Comparison of ENCODE assay signal across 20 cellular contexts in genomic region chr2:156619021-156619539, GRCh38.
"Had no signal": no experiment of that assay in that cellular context is flagged by ENCODE, and none has a peak within 500 bp of the region (broad histone marks: within the 10 kb centered on the region; RNA-seq: fewer than 3 reads in every experiment).

No MANE protein-coding gene starts in this region.

- H3K9me3 ChIP-seq: lower lobe of right lung had no signal

- H3K36me3 ChIP-seq: lower lobe of right lung, transverse colon had no signal

- H3K4me1 ChIP-seq: lower lobe of right lung, transverse colon had no signal

- DNase-seq: activated CD4-positive, alpha-beta memory T cell treated with anti-CD3 and anti-CD28 coated beads, Interleukin-2, amount 10 ng/mL, durations not matched to agents 7 days and 5 days; activated CD4-positive, alpha-beta T cell treated with anti-CD3 and anti-CD28 coated beads, Interleukin-2, amount 10 ng/mL, durations not matched to agents 24 days and 14 days; activated effector memory CD4-positive, alpha-beta T cell treated with anti-CD3 and anti-CD28 coated beads, Interleukin-2, amount 50 U/mL, for 16 hours; activated naive CD4-positive, alpha-beta T cell treated with anti-CD3 and anti-CD28 coated beads, Interleukin-2, amount 10 ng/mL, durations not matched to agents 7 days and 5 days; activated naive CD8-positive, alpha-beta T cell treated with anti-CD3 and anti-CD28 coated beads, Interleukin-2, amount 50 U/mL, for 24 hours; activated T-cell treated with anti-CD3 and anti-CD28 coated beads, Interleukin-2, amount 50 U/mL, for 72 hours; cerebellar nuclear complex; foreskin fibroblast; kidney; lower lobe of right lung; naive B cell; occipital lobe; stimulated activated CD4-positive, alpha-beta T cell treated with anti-CD3 and anti-CD28 coated beads, Interleukin-2, amount 100 ng/mL, for 48 hours; stimulated activated CD8-positive, alpha-beta memory T cell treated with anti-CD3 and anti-CD28 coated beads, Interleukin-4, amount 100 ng/mL, for 48 hours; stimulated activated naive B cell treated with anti-CD40 and anti-IgM and Interleukin-4, amounts not matched to agents 10 μg/mL and 1 μg/mL and 100 μg/mL, for 72 hours; T1000; transverse colon had no signal

- H3K4me3 ChIP-seq: coronary artery, lower lobe of right lung, transverse colon had no signal

- H3K27ac ChIP-seq: coronary artery, lower lobe of right lung, transverse colon, VCaP had no signal

- ATAC-seq: activated CD4-positive, CD25-positive, alpha-beta regulatory T cell treated with anti-CD3 and anti-CD28 coated beads, Interleukin-2, amount 50 U/mL, for 24 hours; activated naive CD8-positive, alpha-beta T cell treated with anti-CD3 and anti-CD28 coated beads, Interleukin-2, amount 50 U/mL, for 24 hours; activated T-cell treated with anti-CD3 and anti-CD28 coated beads, Interleukin-2, amount 50 U/mL, for 72 hours; lower lobe of right lung; stimulated activated naive B cell treated with anti-CD40 and anti-IgM and Interleukin-4, amounts not matched to agents 10 μg/mL and 1 μg/mL and 100 μg/mL, for 72 hours had no signal

- H3K27me3 ChIP-seq: transverse colon had no signal
